ENCODE assay signal across 9 cellular contexts in genomic region chr2:241509408-241509784, GRCh38. TPM values are rescaled to one million over a fixed set of nuclear protein-coding genes. Genes with fewer than 3 reads are reported as not detected.
DNase-seq lines count a peak whose midpoint lies in the region; ATAC-seq and TF ChIP-seq lines count a peak whose summit lies in the region.
"Had no signal": no experiment of that assay in that cellular context is flagged by ENCODE, and none has a peak within 500 bp of the region (broad histone marks: within the 10 kb centered on the region; RNA-seq: fewer than 3 reads in every experiment).

No MANE protein-coding gene starts in this region.

- DNase-seq in activated naive CD4-positive, alpha-beta T cell treated with anti-CD3 and anti-CD28 coated beads, Interleukin-2, amount 10 ng/mL, durations not matched to agents 7 days and 5 days, result no peak
- no peak for DNase-seq in activated naive CD4-positive, alpha-beta T cell (lab: John Stamatoyannopoulos, UW)
- DNase-seq in cardiac fibroblast (ENCODE audit: low read depth in 2 of 2), result no peak
- DNase-seq in mesothelial cell of epicardium (ENCODE audit: low spot score in 2 of 2, unreplicated experiment in 2 of 2), result no peak
- no peak for DNase-seq in upper lobe of right lung
- no peak for DNase-seq in NCI-H2029 (lab: John Stamatoyannopoulos, UW)
- DNase-seq in AG08396 (ENCODE audit: low spot score), result no peak
- DNase-seq: DMS 273 treated with DMSO at 0.1 percent for 48 hours had no signal

- intact Hi-C loops in upper lobe of right lung (cut with DNase I), result no loop called here

- ATAC-seq in upper lobe of right lung, result no peak
- no peak for ATAC-seq in GM18907 (IDR thresholded peaks at IDR 0.05; ENCODE audit: unreplicated experiment)

- H3K27ac Mint-ChIP-seq in activated naive CD4-positive, alpha-beta T cell treated with anti-CD3 and anti-CD28 coated beads, Interleukin-2, amount 10 ng/mL, durations not matched to agents 7 days and 5 days, result peak overlapping the region; percentile 70
- peak overlapping the region; percentile 71 for H3K27ac Mint-ChIP-seq in mesothelial cell of epicardium

- H3K4me3 Mint-ChIP-seq in activated naive CD4-positive, alpha-beta T cell treated with anti-CD3 and anti-CD28 coated beads, Interleukin-2, amount 10 ng/mL, durations not matched to agents 7 days and 5 days, result peak overlapping the region; percentile 75
- H3K4me3 Mint-ChIP-seq in mesothelial cell of epicardium, result peak overlapping the region; percentile 71

- TF ChIP-seq CTCF in cardiac fibroblast (IDR thresholded peaks at IDR 0.05; ENCODE audit: low read depth, low read length) (no peak), mesothelial cell of epicardium (IDR thresholded peaks at IDR 0.05; ENCODE audit: unreplicated experiment) (no peak), upper lobe of right lung (IDR thresholded peaks at IDR 0.05) (no peak)

- H3K4me1 ChIP-seq in upper lobe of right lung, result peaks cover 26% of the 10 kb centered on the region

- H3K4me3 ChIP-seq in cardiac fibroblast (replicated peaks in 1 of 2; ENCODE audit: low read depth in 2 of 2, low read length in 2 of 2) (peak overlapping the region; percentile 59 to 82), upper lobe of right lung (peak overlapping the region; percentile 89)

- no peak overlapping the region for H3K27ac ChIP-seq in upper lobe of right lung

- H3K36me3 Mint-ChIP-seq in activated naive CD4-positive, alpha-beta T cell treated with anti-CD3 and anti-CD28 coated beads, Interleukin-2, amount 10 ng/mL, durations not matched to agents 7 days and 5 days, result peaks cover 6% of the 10 kb centered on the region
- no peaks in the 10 kb centered on the region for H3K36me3 Mint-ChIP-seq in mesothelial cell of epicardium

- H3K27me3 Mint-ChIP-seq in activated naive CD4-positive, alpha-beta T cell treated with anti-CD3 and anti-CD28 coated beads, Interleukin-2, amount 10 ng/mL, durations not matched to agents 7 days and 5 days, result peaks cover 20% of the 10 kb centered on the region
- H3K27me3 Mint-ChIP-seq in mesothelial cell of epicardium (ENCODE audit: low read depth), result no peaks in the 10 kb centered on the region

- peaks cover 26% of the 10 kb centered on the region for H3K4me1 Mint-ChIP-seq in activated naive CD4-positive, alpha-beta T cell treated with anti-CD3 and anti-CD28 coated beads, Interleukin-2, amount 10 ng/mL, durations not matched to agents 7 days and 5 days
- peaks cover 21% of the 10 kb centered on the region for H3K4me1 Mint-ChIP-seq in mesothelial cell of epicardium

- no peaks in the 10 kb centered on the region for H3K27me3 ChIP-seq in upper lobe of right lung

- no peaks in the 10 kb centered on the region for H3K9me3 Mint-ChIP-seq in activated naive CD4-positive, alpha-beta T cell treated with anti-CD3 and anti-CD28 coated beads, Interleukin-2, amount 10 ng/mL, durations not matched to agents 7 days and 5 days
- H3K9me3 Mint-ChIP-seq in mesothelial cell of epicardium, result no peaks in the 10 kb centered on the region

- H3K36me3 ChIP-seq in upper lobe of right lung, result no peaks in the 10 kb centered on the region

- no peaks in the 10 kb centered on the region for H3K9me3 ChIP-seq in upper lobe of right lung

- CTCF ChIA-PET in activated naive CD4-positive, alpha-beta T cell treated with anti-CD3 and anti-CD28 coated beads, Interleukin-2, amount 10 ng/mL, durations not matched to agents 7 days and 5 days (lab: Charles Lee), result no interaction called here

RNA-seq across cellular contexts. Expression of gene STK25, which starts 1.0 kb away (rescaled TPM):
- total RNA-seq in mesothelial cell of epicardium (183 to 193 TPM (median 192 TPM) in 3 replicates), upper lobe of right lung (134 TPM)

RNA-seq across cellular contexts. Expression of gene BOK, which starts 49.1 kb away (rescaled TPM):
- 33.0 to 37.2 TPM (median 36.0 TPM) in 3 replicates for total RNA-seq in mesothelial cell of epicardium
- total RNA-seq in upper lobe of right lung, result 56.4 TPM
